In genomic region chr3:194161181-194162045, GRCh38 we compare ENCODE assay signal across 1 cellular context.
TF ChIP-seq lines count a peak whose summit lies in the region.

No MANE protein-coding gene starts in this region.

TF ChIP-seq in HepG2, 621 proteins besides CTCF, POLR2A, EP300 and RAD21 (continued from another document and continues in another):
- TF ChIP-seq ZBTB39 (CRISPR knock-in tag; IDR thresholded peaks at IDR 0.05) (no peak), NR2F2 (IDR thresholded peaks at IDR 0.05; ENCODE audit: borderline replicate concordance, low read depth) (no peak), ZUFSP (CRISPR knock-in tag; IDR thresholded peaks at IDR 0.05; ENCODE audit: borderline replicate concordance) (no peak), PHF8 (CRISPR knock-in tag; IDR thresholded peaks at IDR 0.05) (no peak), ATF1 (CRISPR knock-in tag; IDR thresholded peaks at IDR 0.05) (no peak), ATRX (CRISPR knock-in tag; IDR thresholded peaks at IDR 0.05; ENCODE audit: borderline replicate concordance) (no peak), PHF21A (CRISPR knock-in tag; IDR thresholded peaks at IDR 0.05) (peak; percentile 63; the same call in 1 of the 2 replicates), FOXA1 (IDR thresholded peaks at IDR 0.05) (no peak), FOXA1 (CRISPR knock-in tag; IDR thresholded peaks at IDR 0.05) (peak; percentile 31; the same call in 1 of the 2 replicates), NR2F1 (CRISPR knock-in tag; IDR thresholded peaks at IDR 0.05) (no peak), U2AF2 (IDR thresholded peaks at IDR 0.05; ENCODE audit: low read depth, low read length) (no peak), RAD51 (IDR thresholded peaks at IDR 0.05; ENCODE audit: borderline replicate concordance) (no peak), TEAD3 (CRISPR knock-in tag; optimal IDR thresholded peaks at IDR 0.05; ENCODE audit: borderline replicate concordance) (no peak), ZBTB1 (CRISPR knock-in tag; IDR thresholded peaks at IDR 0.05; ENCODE audit: borderline replicate concordance) (no peak), ZNF234 (CRISPR knock-in tag; conservative IDR thresholded peaks at IDR 0.05) (no peak), U2AF1 (optimal IDR thresholded peaks at IDR 0.05; ENCODE audit: low read depth, low read length) (no peak), ZNF558 (CRISPR knock-in tag; IDR thresholded peaks at IDR 0.05; ENCODE audit: borderline replicate concordance) (no peak), ZNF792 (CRISPR knock-in tag; IDR thresholded peaks at IDR 0.05) (peak; percentile 17; the same call in 1 of the 2 replicates), PLRG1 (conservative IDR thresholded peaks at IDR 0.05) (no peak), AKNA (CRISPR knock-in tag; IDR thresholded peaks at IDR 0.05; ENCODE audit: borderline replicate concordance) (no peak), BRD4 (CRISPR knock-in tag; IDR thresholded peaks at IDR 0.05) (0 out of 2 replicates have a peak, but pooled peaks have one; percentile 34), SRF (IDR thresholded peaks at IDR 0.05; ENCODE audit: low read depth, low read length) (no peak), ZNF781 (CRISPR knock-in tag; IDR thresholded peaks at IDR 0.05; ENCODE audit: borderline replicate concordance, not compliant biosample characterization) (no peak), ZNF30 (CRISPR knock-in tag; IDR thresholded peaks at IDR 0.05) (no peak), RXRA (CRISPR knock-in tag; IDR thresholded peaks at IDR 0.05) (peak; percentile 32; the same call in 1 of the 2 replicates), ZNF766 (CRISPR knock-in tag; IDR thresholded peaks at IDR 0.05; ENCODE audit: borderline replicate concordance) (0 out of 2 replicates have a peak, but pooled peaks have one; percentile 37), ZMAT3 (CRISPR knock-in tag; conservative IDR thresholded peaks at IDR 0.05) (no peak), FLYWCH1 (CRISPR knock-in tag; IDR thresholded peaks at IDR 0.05) (no peak), RFX1 (IDR thresholded peaks at IDR 0.05) (no peak), MED8 (CRISPR knock-in tag; IDR thresholded peaks at IDR 0.05; ENCODE audit: insufficient replicate concordance) (no peak), ZMYM3 (CRISPR knock-in tag; IDR thresholded peaks at IDR 0.05) (peak; percentile 28; the same call in 1 of the 2 replicates), ZNF619 (CRISPR knock-in tag; IDR thresholded peaks at IDR 0.05) (no peak), RBAK (CRISPR knock-in tag; IDR thresholded peaks at IDR 0.05) (no peak), ZNF3 (CRISPR knock-in tag; IDR thresholded peaks at IDR 0.05) (no peak), ONECUT2 (CRISPR knock-in tag; IDR thresholded peaks at IDR 0.05) (no peak), ESRRA (CRISPR knock-in tag; IDR thresholded peaks at IDR 0.05; ENCODE audit: low read depth) (no peak), KDM5B (CRISPR knock-in tag; IDR thresholded peaks at IDR 0.05; ENCODE audit: borderline replicate concordance) (no peak), ZNF501 (CRISPR knock-in tag; IDR thresholded peaks at IDR 0.05) (no peak; the same call in 1 of the 2 replicates), NFRKB (IDR thresholded peaks at IDR 0.05) (no peak), FOSL2 (CRISPR knock-in tag; IDR thresholded peaks at IDR 0.05) (peak; percentile 42), NR2C2 (CRISPR knock-in tag; IDR thresholded peaks at IDR 0.05; ENCODE audit: borderline replicate concordance) (no peak), THAP7 (CRISPR knock-in tag; IDR thresholded peaks at IDR 0.05) (no peak), ZNF143 (CRISPR knock-in tag; IDR thresholded peaks at IDR 0.05) (no peak), ZMAT5 (CRISPR knock-in tag; IDR thresholded peaks at IDR 0.05; ENCODE audit: borderline replicate concordance, low read depth) (no peak), ELF4 (CRISPR knock-in tag; IDR thresholded peaks at IDR 0.05; ENCODE audit: borderline replicate concordance) (no peak), ZNF557 (CRISPR knock-in tag; IDR thresholded peaks at IDR 0.05) (no peak), KLF16 (CRISPR knock-in tag; IDR thresholded peaks at IDR 0.05) (no peak), FOXP1 (IDR thresholded peaks at IDR 0.05) (no peak), FOXP1 (CRISPR knock-in tag; IDR thresholded peaks at IDR 0.05) (peak; percentile 27; the same call in 1 of the 2 replicates), ZNF20 (CRISPR knock-in tag; IDR thresholded peaks at IDR 0.05) (no peak), ZNF674 (CRISPR knock-in tag; IDR thresholded peaks at IDR 0.05; ENCODE audit: low read depth) (no peak), ZNF264 (CRISPR knock-in tag; IDR thresholded peaks at IDR 0.05) (no peak), ZNF503 (CRISPR knock-in tag; IDR thresholded peaks at IDR 0.05) (peak; percentile 38; the same call in 1 of the 2 replicates), THAP11 (CRISPR knock-in tag; IDR thresholded peaks at IDR 0.05) (0 out of 2 replicates have a peak, but pooled peaks have one; percentile 18), ATM (IDR thresholded peaks at IDR 0.05; ENCODE audit: borderline replicate concordance) (no peak), ATAD3A (CRISPR knock-in tag; IDR thresholded peaks at IDR 0.05) (no peak), ZSCAN5A (CRISPR knock-in tag; IDR thresholded peaks at IDR 0.05; ENCODE audit: borderline replicate concordance) (no peak), NFIB (CRISPR knock-in tag; IDR thresholded peaks at IDR 0.05; ENCODE audit: borderline replicate concordance) (no peak), ZNF460 (CRISPR knock-in tag; IDR thresholded peaks at IDR 0.05; ENCODE audit: borderline replicate concordance) (no peak), ZNF841 (CRISPR knock-in tag; IDR thresholded peaks at IDR 0.05; ENCODE audit: borderline replicate concordance) (no peak), SAFB2 (CRISPR knock-in tag; IDR thresholded peaks at IDR 0.05; ENCODE audit: borderline replicate concordance, low read depth) (no peak), TOPORS (CRISPR knock-in tag; IDR thresholded peaks at IDR 0.05) (no peak), ZKSCAN5 (CRISPR knock-in tag; IDR thresholded peaks at IDR 0.05) (no peak), SMARCC2 (IDR thresholded peaks at IDR 0.05) (no peak), ZMYM4 (CRISPR knock-in tag; IDR thresholded peaks at IDR 0.05) (no peak), AKAP8 (CRISPR knock-in tag; IDR thresholded peaks at IDR 0.05) (no peak), SP2 (CRISPR knock-in tag; IDR thresholded peaks at IDR 0.05) (no peak), BCL6 (CRISPR knock-in tag; IDR thresholded peaks at IDR 0.05) (peak; percentile 43), POLR2AphosphoS5 (IDR thresholded peaks at IDR 0.05; ENCODE audit: low read depth, low read length) (no peak), ZSCAN9 (CRISPR knock-in tag; IDR thresholded peaks at IDR 0.05; ENCODE audit: borderline replicate concordance) (no peak), ZNF44 (CRISPR knock-in tag; IDR thresholded peaks at IDR 0.05) (no peak), NBN (conservative IDR thresholded peaks at IDR 0.05) (no peak), MIER3 (CRISPR knock-in tag; IDR thresholded peaks at IDR 0.05; ENCODE audit: borderline replicate concordance) (no peak), RBM22 (optimal IDR thresholded peaks at IDR 0.05; ENCODE audit: low read length) (no peak), TGIF2 (CRISPR knock-in tag; IDR thresholded peaks at IDR 0.05) (no peak), NAIF1 (CRISPR knock-in tag; IDR thresholded peaks at IDR 0.05; ENCODE audit: borderline replicate concordance) (no peak)
